In genomic region chr12:48793696-48794095, GRCh38 we compare ENCODE assay signal across 24 cellular contexts. TPM values are rescaled to one million over a fixed set of nuclear protein-coding genes. Genes with fewer than 3 reads are reported as not detected.
"Had no signal": no experiment of that assay in that cellular context is flagged by ENCODE, and none has a peak within 500 bp of the region (broad histone marks: within the 10 kb centered on the region; RNA-seq: fewer than 3 reads in every experiment).

No MANE protein-coding gene starts in this region.

- H3K4me3 Mint-ChIP-seq: mesothelial cell of epicardium; naive thymus-derived CD4-positive, alpha-beta T cell; natural killer cell treated with Interleukin-12 subunit alpha and Interleukin-12 subunit beta and Interleukin-15 and Interleukin-18, amount 100 ng/mL, for 72 hours; stimulated activated effector memory CD8-positive, alpha-beta T cell treated with anti-CD3 and anti-CD28 coated beads, Interleukin-12 subunit alpha, Interleukin-12 subunit beta, amount 100 ng/mL, for 72 hours; stimulated activated naive CD8-positive, alpha-beta T cell treated with anti-CD3 and anti-CD28 coated beads, Interleukin-15, Interleukin-2, amounts not matched to agents 100 ng/mL and 50 ng/mL, for 24 hours had no signal

- H3K27ac ChIP-seq: left lung, lower lobe of right lung, pancreas, prostate gland, skin epidermis, suprapubic skin, thoracic aorta, tibial artery, upper lobe of left lung, vagina had no signal

- H3K4me3 ChIP-seq: left lung, lower lobe of right lung, pancreas, prostate gland, skin epidermis, suprapubic skin, thoracic aorta, tibial artery, upper lobe of left lung, vagina had no signal

- H3K36me3 ChIP-seq: left lung, lower lobe of right lung, pancreas, prostate gland, suprapubic skin, thoracic aorta, tibial artery, upper lobe of left lung, vagina had no signal

- H3K9me3 ChIP-seq: left lung, lower lobe of right lung, pancreas, prostate gland, suprapubic skin, thoracic aorta, tibial artery, upper lobe of left lung, vagina had no signal

- H3K27me3 ChIP-seq: pancreas, suprapubic skin, tibial artery, upper lobe of left lung, vagina had no signal

- H3K27ac Mint-ChIP-seq: naive thymus-derived CD4-positive, alpha-beta T cell; natural killer cell treated with Interleukin-12 subunit alpha and Interleukin-12 subunit beta and Interleukin-15 and Interleukin-18, amount 100 ng/mL, for 72 hours; stimulated activated effector memory CD8-positive, alpha-beta T cell treated with anti-CD3 and anti-CD28 coated beads, Interleukin-12 subunit alpha, Interleukin-12 subunit beta, amount 100 ng/mL, for 72 hours; stimulated activated naive CD8-positive, alpha-beta T cell treated with anti-CD3 and anti-CD28 coated beads, Interleukin-15, Interleukin-2, amounts not matched to agents 100 ng/mL and 50 ng/mL, for 24 hours had no signal

- FAIRE-seq: kidney, pancreas had no signal

- DNase-seq: hippocampal formation; kidney; left colon; left lung; lower lobe of right lung; mammary epithelial cell; mesendoderm; naive thymus-derived CD4-positive, alpha-beta T cell; nucleus accumbens; pancreas; retina; stimulated activated CD4-positive, alpha-beta T cell treated with anti-CD3 and anti-CD28 coated beads, Interleukin-4, amount 100 ng/mL, for 24 hours; stimulated activated naive CD4-positive, alpha-beta T cell; tibial artery; upper lobe of left lung had no signal

- H3K9me3 Mint-ChIP-seq: mesothelial cell of epicardium; naive thymus-derived CD4-positive, alpha-beta T cell; natural killer cell treated with Interleukin-12 subunit alpha and Interleukin-12 subunit beta and Interleukin-15 and Interleukin-18, amount 100 ng/mL, for 72 hours; stimulated activated effector memory CD8-positive, alpha-beta T cell treated with anti-CD3 and anti-CD28 coated beads, Interleukin-12 subunit alpha, Interleukin-12 subunit beta, amount 100 ng/mL, for 72 hours; stimulated activated naive CD8-positive, alpha-beta T cell treated with anti-CD3 and anti-CD28 coated beads, Interleukin-15, Interleukin-2, amounts not matched to agents 100 ng/mL and 50 ng/mL, for 24 hours had no signal

- H3K36me3 Mint-ChIP-seq: mesothelial cell of epicardium; naive thymus-derived CD4-positive, alpha-beta T cell; natural killer cell treated with Interleukin-12 subunit alpha and Interleukin-12 subunit beta and Interleukin-15 and Interleukin-18, amount 100 ng/mL, for 72 hours; stimulated activated effector memory CD8-positive, alpha-beta T cell treated with anti-CD3 and anti-CD28 coated beads, Interleukin-12 subunit alpha, Interleukin-12 subunit beta, amount 100 ng/mL, for 72 hours had no signal

- H3K4me1 ChIP-seq: prostate gland had no signal

RNA-seq across cellular contexts. Expression of gene ADCY6, which starts 4.8 kb away (rescaled TPM):
- polyA plus RNA-seq: naive thymus-derived CD4-positive, alpha-beta T cell had no signal
